Comparison of ENCODE assay signal across 12 cellular contexts in the genomic region with DNA sequence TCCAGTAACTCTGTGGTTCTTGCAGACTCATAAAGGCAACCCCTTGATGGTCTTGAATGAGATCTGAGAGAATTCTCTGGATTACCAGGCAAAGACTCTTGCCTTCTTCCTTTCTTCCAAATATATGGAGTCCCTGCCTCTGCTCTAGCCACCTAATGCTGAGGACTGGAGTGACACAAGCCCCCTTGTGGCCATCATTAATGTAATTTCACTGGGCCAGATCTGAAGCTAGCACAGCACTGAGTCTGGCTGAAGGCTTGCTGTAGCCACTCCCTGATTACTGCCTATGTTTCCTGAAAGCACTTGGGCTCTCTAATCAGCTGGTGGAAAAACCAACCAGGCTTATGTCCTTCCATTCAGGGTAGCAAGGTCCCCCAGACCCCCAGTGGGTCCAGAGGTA.
A peak's percentile ranks its signal among the peaks of the same experiment; 100 is the strongest.
DNase-seq lines count a peak whose midpoint lies in the region; ATAC-seq and TF ChIP-seq lines count a peak whose summit lies in the region.
"Had no signal": no experiment of that assay in that cellular context is flagged by ENCODE, and none has a peak within 500 bp of the region (broad histone marks: within the 10 kb centered on the region; RNA-seq: fewer than 3 reads in every experiment).

No MANE protein-coding gene starts in this region.

- no peak overlapping the region for H3K4me3 ChIP-seq in GM12864 (ENCODE audit: low read depth, low read length)
- H3K4me3 ChIP-seq: left lung had no signal

- DNase-seq in GM12864 (ENCODE audit: low read depth), result no peak
- peak; percentile 2 for DNase-seq in HuH-7 (ENCODE audit: low spot score)
- peak; percentile 29 for DNase-seq in SK-N-DZ (ENCODE audit: low spot score)
- DNase-seq in iPS DF 19.7 (ENCODE audit: low read depth, low spot score), result peak; percentile 5
- no peak for DNase-seq in stimulated activated naive CD8-positive, alpha-beta T cell treated with anti-CD3 and anti-CD28 coated beads, Interleukin-15, amount 100 ng/mL, for 72 hours
- no peak for DNase-seq in ureter (ENCODE audit: low spot score)
- DNase-seq: CD4-positive, CD25-positive, alpha-beta regulatory T cell; left lung; NCI-H345; SHP77; substantia nigra had no signal

- H3K9me3 Mint-ChIP-seq in stimulated activated naive CD8-positive, alpha-beta T cell treated with anti-CD3 and anti-CD28 coated beads, Interleukin-15, amount 100 ng/mL, for 72 hours, result peaks cover 0 to 10% of the 10 kb centered on the region in 2 donors

- no peak overlapping the region for H3K4me3 Mint-ChIP-seq in stimulated activated naive CD8-positive, alpha-beta T cell treated with anti-CD3 and anti-CD28 coated beads, Interleukin-15, amount 100 ng/mL, for 72 hours
- H3K4me3 Mint-ChIP-seq: CD4-positive, CD25-positive, alpha-beta regulatory T cell had no signal

- no peaks in the 10 kb centered on the region for H3K27me3 Mint-ChIP-seq in stimulated activated naive CD8-positive, alpha-beta T cell treated with anti-CD3 and anti-CD28 coated beads, Interleukin-15, amount 100 ng/mL, for 72 hours
- H3K27me3 Mint-ChIP-seq: CD4-positive, CD25-positive, alpha-beta regulatory T cell had no signal

- H3K27ac Mint-ChIP-seq in stimulated activated naive CD8-positive, alpha-beta T cell treated with anti-CD3 and anti-CD28 coated beads, Interleukin-15, amount 100 ng/mL, for 72 hours, result no peak overlapping the region
- H3K27ac Mint-ChIP-seq: CD4-positive, CD25-positive, alpha-beta regulatory T cell had no signal

- ATAC-seq in HG02610 (IDR thresholded peaks at IDR 0.05; ENCODE audit: unreplicated experiment), result no peak
- ATAC-seq in stimulated activated naive CD8-positive, alpha-beta T cell treated with anti-CD3 and anti-CD28 coated beads, Interleukin-15, amount 100 ng/mL, for 72 hours, result no peak
- ATAC-seq: left lung had no signal

- TF ChIP-seq CTCF in GM12864 (IDR thresholded peaks at IDR 0.05; ENCODE audit: low read depth, low read length, missing control alignments), result peak; percentile 33

- H3K4me1 Mint-ChIP-seq in stimulated activated naive CD8-positive, alpha-beta T cell treated with anti-CD3 and anti-CD28 coated beads, Interleukin-15, amount 100 ng/mL, for 72 hours, result no peaks in the 10 kb centered on the region
- H3K4me1 Mint-ChIP-seq: CD4-positive, CD25-positive, alpha-beta regulatory T cell had no signal

Comparison
In these comparisons a context has a peak if more than half of its experiments do, and no peak if none do; other contexts are left out.
1. DNase-seq: peak in HuH-7 (single experiment), SK-N-DZ (single experiment) and iPS DF 19.7 (single experiment); none in GM12864 (single experiment), stimulated activated naive CD8-positive, alpha-beta T cell treated with anti-CD3 and anti-CD28 coated beads, Interleukin-15, amount 100 ng/mL, for 72 hours (0 of 2) and ureter (single experiment).